In genomic region chr11:5541427-5541826, GRCh38 we compare ENCODE assay signal across 23 cellular contexts. TPM values are rescaled to one million over a fixed set of nuclear protein-coding genes. Genes with fewer than 3 reads are reported as not detected.
DNase-seq lines count a peak whose midpoint lies in the region; ATAC-seq, FAIRE-seq and TF ChIP-seq lines count a peak whose summit lies in the region.
"Had no signal": no experiment of that assay in that cellular context is flagged by ENCODE, and none has a peak within 500 bp of the region (broad histone marks: within the 10 kb centered on the region; RNA-seq: fewer than 3 reads in every experiment).

No MANE protein-coding gene starts in this region.

- no peak for DNase-seq in GM12878 (ENCODE audit: low read depth, low spot score)
- DNase-seq in HCEC 1CT, result no peak
- no peak for DNase-seq in DMS 273 (lab: John Stamatoyannopoulos, UW; ENCODE audit: unreplicated experiment)
- no peak for DNase-seq in DMS153 (lab: John Stamatoyannopoulos, UW)
- DNase-seq: 8988T; ACHN; AML-193; BE2C; CD4-positive, alpha-beta T cell; CD8-positive, alpha-beta memory T cell; DND-41 had no signal

- H3K9me3 ChIP-seq in GM12878 (replicated peaks; ENCODE audit: control insufficient read depth, insufficient read depth, low read length), result no peaks in the 10 kb centered on the region
- H3K9me3 ChIP-seq: BE2C, HAP-1 had no signal

- no peaks in the 10 kb centered on the region for H3K4me1 ChIP-seq in GM12878 (ENCODE audit: control insufficient read depth, insufficient read depth, low read length)
- H3K4me1 ChIP-seq: A549; BE2C; BLaER1 treated with 17β-estradiol and CSF1 and Interleukin-3, amounts not matched to agents 10 nM and 100 nM; HAP-1 had no signal

- POLR2A ChIA-PET in GM12878 (lab: Charles Lee), result no interaction called here

- no peak for FAIRE-seq in GM12878 (lab: Jason Lieb, UNC)
- FAIRE-seq: A549, D721Med, G401.6, GM19239 had no signal

- CTCF ChIA-PET in GM12878 (lab: Yijun Ruan, JAX), result no interaction called here

- no peak for TF ChIP-seq POLR2A in GM12878 (IDR thresholded peaks at IDR 0.05; ENCODE audit: low read depth, low read length)

- no TSS peak for BruUV-seq in GM12878 (replicated peaks; lab: Mats Ljungman, UMichigan)

- no peaks in the 10 kb centered on the region for H3K79me2 ChIP-seq in GM12878 (ENCODE audit: control insufficient read depth, insufficient read depth, low read length)

- no peaks in the 10 kb centered on the region for H4K20me1 ChIP-seq in GM12878 (ENCODE audit: control insufficient read depth, insufficient read depth)
- H4K20me1 ChIP-seq: BLaER1 treated with 17β-estradiol and CSF1 and Interleukin-3, amounts not matched to agents 10 nM and 100 nM had no signal

- 0% methylated on average over 1 of the region's 1 CpG for WGBS in GM12878 (ENCODE audit: insufficient coverage, insufficient replicate concordance, low lambda C conversion rate, missing lambda C conversion rate)

- no peaks in the 10 kb centered on the region for H3K27me3 ChIP-seq in GM12878 (replicated peaks in 1 of 2; ENCODE audit: control insufficient read depth in 2 of 2, insufficient read depth in 2 of 2, low read length in 1 of 2)
- H3K27me3 ChIP-seq: BE2C; BLaER1 treated with 17β-estradiol and CSF1 and Interleukin-3, amounts not matched to agents 10 nM and 100 nM had no signal

- in situ Hi-C loops in GM12878 (cut with MboI), result no loop called here

- TF ChIP-seq EP300 in GM12878 (IDR thresholded peaks at IDR 0.05; ENCODE audit: borderline replicate concordance in 1 of 2, control insufficient read depth in 1 of 2, low read depth in 2 of 2, low read length in 2 of 2), result no peak

- no peak overlapping the region for H3K9ac ChIP-seq in GM12878 (ENCODE audit: control insufficient read depth, insufficient read depth, low read length)
- H3K9ac ChIP-seq: BLaER1 treated with 17β-estradiol and CSF1 and Interleukin-3, amounts not matched to agents 10 nM and 100 nM had no signal

- SMC1A ChIA-PET in GM12878 (lab: Charles Lee; ENCODE audit: uncharacterized antibody, unreplicated experiment), result no interaction called here

- no peak overlapping the region for H3K27ac ChIP-seq in GM12878 (ENCODE audit: control insufficient read depth, insufficient read depth)
- H3K27ac ChIP-seq: A549; BLaER1 treated with 17β-estradiol and CSF1 and Interleukin-3, amounts not matched to agents 10 nM and 100 nM had no signal

- no peak for TF ChIP-seq RAD21 in GM12878 (IDR thresholded peaks at IDR 0.05; ENCODE audit: insufficient read depth, low read depth, low read length)

- peak; percentile 68 for ATAC-seq in GM18861 (IDR thresholded peaks at IDR 0.05; ENCODE audit: unreplicated experiment)
- ATAC-seq in GM21786 (IDR thresholded peaks at IDR 0.05; ENCODE audit: unreplicated experiment), result peak; percentile 60
- ATAC-seq in HG02763 (IDR thresholded peaks at IDR 0.05; ENCODE audit: unreplicated experiment), result peak; percentile 56
- ATAC-seq in GM12878, result peak; percentile 89
- ATAC-seq: A549, GM23338 had no signal

- H2AFZ ChIP-seq in GM12878 (ENCODE audit: control insufficient read depth, low read depth, low read length), result no peak overlapping the region
- H2AFZ ChIP-seq: GM23338 had no signal

- no peak overlapping the region for H3K4me2 ChIP-seq in GM12878 (ENCODE audit: control insufficient read depth, insufficient read depth)
- H3K4me2 ChIP-seq: A549; BLaER1 treated with 17β-estradiol and CSF1 and Interleukin-3, amounts not matched to agents 10 nM and 100 nM; GM23338 had no signal

- no peak for TF ChIP-seq CTCF in GM12878 (IDR thresholded peaks at IDR 0.05 in 2 of 3, conservative IDR thresholded peaks at IDR 0.05 in 1 of 3; ENCODE audit: control insufficient read depth in 2 of 3, extremely low read depth in 1 of 3, insufficient read depth in 1 of 3, low read depth in 3 of 3, low read length in 3 of 3)

- RAD21 ChIA-PET in GM12878 (lab: Charles Lee; ENCODE audit: unreplicated experiment), result no interaction called here

- no peaks in the 10 kb centered on the region for H3K36me3 ChIP-seq in GM12878 (ENCODE audit: control insufficient read depth in 2 of 2, insufficient read depth in 2 of 2, low read length in 1 of 2)
- H3K36me3 ChIP-seq: BE2C; BLaER1 treated with 17β-estradiol and CSF1 and Interleukin-3, amounts not matched to agents 10 nM and 100 nM; HAP-1 had no signal

- H3K4me3 ChIP-seq in GM12878, result no peak overlapping the region
- H3K4me3 ChIP-seq: A549; BLaER1 treated with 17β-estradiol and CSF1 and Interleukin-3, amounts not matched to agents 10 nM and 100 nM; GM23338; HAP-1 had no signal

- intact Hi-C loops in GM12878 (cut with micrococcal nuclease; ENCODE audit: unreplicated experiment), result no loop called here

RNA-seq across cellular contexts. Expression of gene OR52H1, which starts 6.9 kb away (rescaled TPM):
- total RNA-seq in GM12878 (2013; cell fraction: nucleolus; rRNA removed), result 27.6 and 31.6 TPM in 2 replicates
- 0.17 and 0.44 TPM in 2 replicates for total RNA-seq in GM12878 (2014; rRNA removed)
- 0.40 and 0.46 TPM in 2 replicates for total RNA-seq in GM12878 (2014; rRNA removed; fragmentation: Illumina TruSeq; extraction: Trizol)
- 0.19 and 0.28 TPM in 2 replicates for total RNA-seq in GM12878 (2021)
- polyA plus RNA-seq in GM12878 (2011; ENCODE audit: low read depth), result not detected
- 0.13 and 0.29 TPM in 2 replicates for polyA plus RNA-seq in GM12878 (2011; rRNA removed)
- not detected in 2 replicates for polyA plus RNA-seq in GM12878 (2011; cell fraction: cytosol; rRNA removed)
- polyA plus RNA-seq in GM12878 (2011; cell fraction: nucleus; rRNA removed), result 1.4 and 1.9 TPM in 2 replicates
- not detected in 2 replicates for polyA plus RNA-seq in GM12878 (2012)
- 0.06 and 0.19 TPM in 2 replicates for polyA plus RNA-seq in GM12878 (2014; fragmentation: Illumina TruSeq; extraction: Trizol)
- polyA plus RNA-seq in GM12878 (2014; fragmentation: Nextera tagmentation; extraction: Ambion mirVana), result not detected
- polyA plus RNA-seq in GM12878 (2014; rRNA removed), result 0.10 and 0.15 TPM in 2 replicates
- not detected for polyA plus RNA-seq in GM12878 (2016; fragmentation: Nextera tagmentation; extraction: Ambion mirVana)
- 9.1 and 13.9 TPM in 2 replicates for polyA minus RNA-seq in GM12878 (2011; rRNA and poly(A)+ RNA removed)
- not detected in 2 replicates for polyA minus RNA-seq in GM12878 (2011; cell fraction: cytosol; rRNA and poly(A)+ RNA removed)
- 6.6 and 8.3 TPM in 2 replicates for polyA minus RNA-seq in GM12878 (2011; cell fraction: nucleus; rRNA and poly(A)+ RNA removed)
- total RNA-seq: CD8-positive, alpha-beta memory T cell; H4 had no signal
- polyA plus RNA-seq: A549; CD14-positive monocyte; CD8-positive, alpha-beta memory T cell; GM23338 had no signal

RNA-seq across cellular contexts. Expression of gene UBQLNL, which starts 24.9 kb away (rescaled TPM):
- 9.9 and 10.8 TPM in 2 replicates for total RNA-seq in GM12878 (2013; cell fraction: nucleolus; rRNA removed)
- total RNA-seq in GM12878 (2014; rRNA removed) (0.45 and 0.54 TPM in 2 replicates), GM12878 (2014; rRNA removed; fragmentation: Illumina TruSeq; extraction: Trizol) (0.40 and 0.46 TPM in 2 replicates), GM12878 (2021) (0.33 and 0.51 TPM in 2 replicates)
- 1.2 TPM for polyA plus RNA-seq in GM12878 (2011; ENCODE audit: low read depth)
- polyA plus RNA-seq in GM12878 (2011; rRNA removed) (1.2 and 1.6 TPM in 2 replicates), GM12878 (2014; fragmentation: Illumina TruSeq; extraction: Trizol) (0.60 and 1.4 TPM in 2 replicates), GM12878 (2014; fragmentation: Nextera tagmentation; extraction: Ambion mirVana) (under 1 TPM; 0.24 to 0.26 TPM), GM12878 (2014; rRNA removed) (0.74 and 0.88 TPM in 2 replicates), GM12878 (2016; fragmentation: Nextera tagmentation; extraction: Ambion mirVana) (under 1 TPM; 0.13 to 0.20 TPM)
- 0.67 and 0.90 TPM in 2 replicates for polyA plus RNA-seq in GM12878 (2011; cell fraction: cytosol; rRNA removed)
- 4.9 and 10.0 TPM in 2 replicates for polyA plus RNA-seq in GM12878 (2011; cell fraction: nucleus; rRNA removed)
- 0.99 and 1.2 TPM in 2 replicates for polyA plus RNA-seq in GM12878 (2012)
- polyA minus RNA-seq in GM12878 (2011; rRNA and poly(A)+ RNA removed), result 2.2 and 2.3 TPM in 2 replicates
- polyA minus RNA-seq in GM12878 (2011; cell fraction: cytosol; rRNA and poly(A)+ RNA removed), result not detected in 2 replicates
- polyA minus RNA-seq in GM12878 (2011; cell fraction: nucleus; rRNA and poly(A)+ RNA removed), result 3.0 TPM in 2 replicates
- total RNA-seq: CD8-positive, alpha-beta memory T cell; H4 had no signal
- polyA plus RNA-seq: CD14-positive monocyte; CD8-positive, alpha-beta memory T cell; GM23338 had no signal

RNA-seq across cellular contexts. Expression of gene UBQLN3, which starts 31.7 kb away (rescaled TPM):
- total RNA-seq in GM12878 (2013; cell fraction: nucleolus; rRNA removed), result 6.9 and 8.4 TPM in 2 replicates
- total RNA-seq in GM12878 (2014; rRNA removed) (not detected in 2 replicates), GM12878 (2014; rRNA removed; fragmentation: Illumina TruSeq; extraction: Trizol) (not detected in 2 replicates), GM12878 (2021) (not detected in 2 replicates)
- polyA plus RNA-seq in GM12878 (2011; ENCODE audit: low read depth), result not detected
- polyA plus RNA-seq in GM12878 (2011; rRNA removed) (0.06 TPM in 1 of 2 replicates, not detected in the other), GM12878 (2014; fragmentation: Illumina TruSeq; extraction: Trizol) (not detected in 2 replicates), GM12878 (2014; fragmentation: Nextera tagmentation; extraction: Ambion mirVana) (not detected), GM12878 (2014; rRNA removed) (not detected in 2 replicates), GM12878 (2016; fragmentation: Nextera tagmentation; extraction: Ambion mirVana) (not detected)
- not detected in 2 replicates for polyA plus RNA-seq in GM12878 (2011; cell fraction: cytosol; rRNA removed)
- 0.29 and 0.39 TPM in 2 replicates for polyA plus RNA-seq in GM12878 (2011; cell fraction: nucleus; rRNA removed)
- polyA plus RNA-seq in GM12878 (2012), result not detected in 2 replicates
- polyA minus RNA-seq in GM12878 (2011; rRNA and poly(A)+ RNA removed), result 1.0 TPM in 2 replicates
- not detected in 2 replicates for polyA minus RNA-seq in GM12878 (2011; cell fraction: cytosol; rRNA and poly(A)+ RNA removed)
- 1.8 and 2.3 TPM in 2 replicates for polyA minus RNA-seq in GM12878 (2011; cell fraction: nucleus; rRNA and poly(A)+ RNA removed)
- total RNA-seq: CD8-positive, alpha-beta memory T cell; GM23338; H4 had no signal
- polyA plus RNA-seq: A549; CD14-positive monocyte; CD8-positive, alpha-beta memory T cell; GM23338 had no signal

RNA-seq across cellular contexts. Expression of gene OR52B6, which starts 39.2 kb away (rescaled TPM):
- total RNA-seq in GM12878 (2013; cell fraction: nucleolus; rRNA removed), result not detected in 2 replicates
- total RNA-seq in GM12878 (2014; rRNA removed), result not detected in 2 replicates
- not detected in 2 replicates for total RNA-seq in GM12878 (2014; rRNA removed; fragmentation: Illumina TruSeq; extraction: Trizol)
- total RNA-seq in GM12878 (2021), result not detected in 2 replicates
- polyA plus RNA-seq in GM12878 (2011; ENCODE audit: low read depth), result not detected
- polyA plus RNA-seq in GM12878 (2011; rRNA removed), result not detected in 2 replicates
- polyA plus RNA-seq in GM12878 (2011; cell fraction: cytosol; rRNA removed), result not detected in 2 replicates
- polyA plus RNA-seq in GM12878 (2011; cell fraction: nucleus; rRNA removed), result not detected in 2 replicates
- not detected in 2 replicates for polyA plus RNA-seq in GM12878 (2012)
- polyA plus RNA-seq in GM12878 (2014; fragmentation: Illumina TruSeq; extraction: Trizol), result not detected in 2 replicates
- polyA plus RNA-seq in GM12878 (2014; fragmentation: Nextera tagmentation; extraction: Ambion mirVana), result under 1 TPM in 1 of 2 experiments, not detected in 1; 0.07 TPM
- not detected in 2 replicates for polyA plus RNA-seq in GM12878 (2014; rRNA removed)
- polyA plus RNA-seq in GM12878 (2016; fragmentation: Nextera tagmentation; extraction: Ambion mirVana), result not detected
- polyA minus RNA-seq in GM12878 (2011; rRNA and poly(A)+ RNA removed), result not detected in 2 replicates
- not detected in 2 replicates for polyA minus RNA-seq in GM12878 (2011; cell fraction: cytosol; rRNA and poly(A)+ RNA removed)
- not detected in 2 replicates for polyA minus RNA-seq in GM12878 (2011; cell fraction: nucleus; rRNA and poly(A)+ RNA removed)
- total RNA-seq: CD4-positive, alpha-beta T cell; CD8-positive, alpha-beta memory T cell; GM23338; H4 had no signal
- polyA plus RNA-seq: A549; CD14-positive monocyte; CD8-positive, alpha-beta memory T cell; GM23338 had no signal

RNA-seq across cellular contexts. Expression of gene OR52D1, which starts 52.9 kb away (rescaled TPM):
- not detected in 2 replicates for total RNA-seq in GM12878 (2013; cell fraction: nucleolus; rRNA removed)
- total RNA-seq in GM12878 (2014; rRNA removed) (not detected in 2 replicates), GM12878 (2014; rRNA removed; fragmentation: Illumina TruSeq; extraction: Trizol) (not detected in 2 replicates), GM12878 (2021) (not detected in 2 replicates)
- not detected for polyA plus RNA-seq in GM12878 (2011; ENCODE audit: low read depth)
- polyA plus RNA-seq in GM12878 (2011; rRNA removed) (not detected in 2 replicates), GM12878 (2014; fragmentation: Illumina TruSeq; extraction: Trizol) (not detected in 2 replicates), GM12878 (2014; fragmentation: Nextera tagmentation; extraction: Ambion mirVana) (not detected), GM12878 (2014; rRNA removed) (not detected in 2 replicates), GM12878 (2016; fragmentation: Nextera tagmentation; extraction: Ambion mirVana) (not detected)
- polyA plus RNA-seq in GM12878 (2011; cell fraction: cytosol; rRNA removed), result not detected in 2 replicates
- polyA plus RNA-seq in GM12878 (2011; cell fraction: nucleus; rRNA removed), result not detected in 2 replicates
- polyA plus RNA-seq in GM12878 (2012), result not detected in 2 replicates
- not detected in 2 replicates for polyA minus RNA-seq in GM12878 (2011; rRNA and poly(A)+ RNA removed)
- not detected in 2 replicates for polyA minus RNA-seq in GM12878 (2011; cell fraction: cytosol; rRNA and poly(A)+ RNA removed)
- polyA minus RNA-seq in GM12878 (2011; cell fraction: nucleus; rRNA and poly(A)+ RNA removed), result not detected in 2 replicates
- total RNA-seq: CD4-positive, alpha-beta T cell; CD8-positive, alpha-beta memory T cell; GM23338; H4 had no signal
- polyA plus RNA-seq: A549; CD14-positive monocyte; CD8-positive, alpha-beta memory T cell; GM23338 had no signal
